In the genomic region with DNA sequence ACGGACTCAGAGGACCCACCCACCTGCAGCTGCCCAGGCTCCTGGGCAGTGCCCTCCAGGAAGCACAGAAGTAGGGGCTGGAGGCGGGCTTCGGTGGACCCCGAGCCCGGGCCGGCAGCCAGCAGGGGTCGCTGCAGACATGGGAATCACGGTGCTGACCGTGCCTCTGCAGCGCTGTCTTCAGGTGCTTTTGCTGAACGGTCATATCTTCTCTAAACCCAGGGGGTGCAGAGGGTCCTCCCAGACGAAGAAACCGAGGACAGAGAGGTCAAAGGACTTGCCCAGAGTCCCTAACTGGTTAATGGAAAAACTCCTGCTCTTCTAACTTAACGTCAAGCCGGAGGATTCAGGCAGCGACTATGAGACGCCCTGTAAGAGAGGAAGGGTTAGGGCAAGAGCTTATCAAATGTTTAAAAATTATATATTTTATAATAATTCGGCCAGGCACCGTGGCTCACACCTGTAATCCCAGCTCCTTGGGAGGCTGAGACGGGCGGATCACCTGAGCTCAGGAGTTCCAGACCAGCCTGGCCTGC, we compare ENCODE assay signal across 1 cellular context.
A peak's percentile ranks its signal among the peaks of the same experiment; 100 is the strongest.
TF ChIP-seq lines count a peak whose summit lies in the region.

No MANE protein-coding gene starts in this region.

TF ChIP-seq in HepG2, 621 proteins besides CTCF, POLR2A, EP300 and RAD21:
- TF ChIP-seq EHMT2 (IDR thresholded peaks at IDR 0.05; ENCODE audit: borderline replicate concordance, low read depth, low read length) (peak; percentile 44; the same call in 1 of the 2 replicates), ZNF816 (CRISPR knock-in tag; IDR thresholded peaks at IDR 0.05; ENCODE audit: borderline replicate concordance) (no peak), ZNF672 (CRISPR knock-in tag; IDR thresholded peaks at IDR 0.05) (no peak), PPARG (CRISPR knock-in tag; conservative IDR thresholded peaks at IDR 0.05) (0 out of 2 replicates have a peak, but pooled peaks have one; percentile 11), ZMYM4 (CRISPR knock-in tag; IDR thresholded peaks at IDR 0.05) (0 out of 2 replicates have a peak, but pooled peaks have one; percentile 31), RCOR2 (CRISPR knock-in tag; IDR thresholded peaks at IDR 0.05) (no peak), TCF7L2 (IDR thresholded peaks at IDR 0.05; ENCODE audit: low read depth, low read length) (no peak), STAG1 (CRISPR knock-in tag; IDR thresholded peaks at IDR 0.05) (peak; percentile 70), ZNF598 (CRISPR knock-in tag; IDR thresholded peaks at IDR 0.05; ENCODE audit: borderline replicate concordance) (no peak), ZNF496 (CRISPR knock-in tag; IDR thresholded peaks at IDR 0.05; ENCODE audit: insufficient replicate concordance) (no peak), MEIS2 (CRISPR knock-in tag; IDR thresholded peaks at IDR 0.05) (no peak), ZBTB38 (CRISPR knock-in tag; IDR thresholded peaks at IDR 0.05) (no peak), ZNF253 (CRISPR knock-in tag; IDR thresholded peaks at IDR 0.05; ENCODE audit: borderline replicate concordance) (no peak), ZNF329 (CRISPR knock-in tag; IDR thresholded peaks at IDR 0.05; ENCODE audit: low read depth) (no peak), HNRNPL (IDR thresholded peaks at IDR 0.05; ENCODE audit: low read depth, low read length) (peak; percentile 79), JUN (CRISPR knock-in tag; IDR thresholded peaks at IDR 0.05) (no peak), CBX5 (CRISPR knock-in tag; IDR thresholded peaks at IDR 0.05; ENCODE audit: borderline replicate concordance) (0 out of 2 replicates have a peak, but pooled peaks have one; percentile 24), FLYWCH1 (CRISPR knock-in tag; IDR thresholded peaks at IDR 0.05) (no peak), ZNF644 (CRISPR knock-in tag; IDR thresholded peaks at IDR 0.05; ENCODE audit: low read depth) (peak; percentile 64), SALL1 (CRISPR knock-in tag; IDR thresholded peaks at IDR 0.05) (0 out of 2 replicates have a peak, but pooled peaks have one; percentile 37), ZBTB7B (CRISPR knock-in tag; IDR thresholded peaks at IDR 0.05) (peak; percentile 83), GATAD1 (CRISPR knock-in tag; IDR thresholded peaks at IDR 0.05) (no peak), ZNF232 (CRISPR knock-in tag; IDR thresholded peaks at IDR 0.05; ENCODE audit: borderline replicate concordance) (no peak), ZNF501 (CRISPR knock-in tag; IDR thresholded peaks at IDR 0.05) (no peak), ZNF30 (CRISPR knock-in tag; IDR thresholded peaks at IDR 0.05) (no peak), CHCHD3 (CRISPR knock-in tag; IDR thresholded peaks at IDR 0.05) (no peak), ZSCAN21 (CRISPR knock-in tag; IDR thresholded peaks at IDR 0.05; ENCODE audit: borderline replicate concordance) (no peak), HNRNPUL1 (IDR thresholded peaks at IDR 0.05; ENCODE audit: low read depth, low read length) (no peak), RFXAP (CRISPR knock-in tag; IDR thresholded peaks at IDR 0.05; ENCODE audit: borderline replicate concordance) (no peak), TSC22D2 (CRISPR knock-in tag; IDR thresholded peaks at IDR 0.05; ENCODE audit: borderline replicate concordance) (no peak), MEF2D (CRISPR knock-in tag; IDR thresholded peaks at IDR 0.05) (no peak), ZNF713 (CRISPR knock-in tag; IDR thresholded peaks at IDR 0.05) (no peak)
- TF ChIP-seq, protein P1, sequence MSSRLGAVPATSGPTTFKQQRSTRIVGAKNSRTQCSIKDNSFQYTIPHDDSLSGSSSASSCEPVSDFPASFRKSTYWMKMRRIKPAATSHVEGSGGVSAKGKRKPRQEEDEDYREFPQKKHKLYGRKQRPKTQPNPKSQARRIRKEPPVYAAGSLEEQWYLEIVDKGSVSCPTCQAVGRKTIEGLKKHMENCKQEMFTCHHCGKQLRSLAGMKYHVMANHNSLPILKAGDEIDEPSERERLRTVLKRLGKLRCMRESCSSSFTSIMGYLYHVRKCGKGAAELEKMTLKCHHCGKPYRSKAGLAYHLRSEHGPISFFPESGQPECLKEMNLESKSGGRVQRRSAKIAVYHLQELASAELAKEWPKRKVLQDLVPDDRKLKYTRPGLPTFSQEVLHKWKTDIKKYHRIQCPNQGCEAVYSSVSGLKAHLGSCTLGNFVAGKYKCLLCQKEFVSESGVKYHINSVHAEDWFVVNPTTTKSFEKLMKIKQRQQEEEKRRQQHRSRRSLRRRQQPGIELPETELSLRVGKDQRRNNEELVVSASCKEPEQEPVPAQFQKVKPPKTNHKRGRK (CRISPR knock-in tag; IDR thresholded peaks at IDR 0.05), result no peak
- TF ChIP-seq, protein P2, sequence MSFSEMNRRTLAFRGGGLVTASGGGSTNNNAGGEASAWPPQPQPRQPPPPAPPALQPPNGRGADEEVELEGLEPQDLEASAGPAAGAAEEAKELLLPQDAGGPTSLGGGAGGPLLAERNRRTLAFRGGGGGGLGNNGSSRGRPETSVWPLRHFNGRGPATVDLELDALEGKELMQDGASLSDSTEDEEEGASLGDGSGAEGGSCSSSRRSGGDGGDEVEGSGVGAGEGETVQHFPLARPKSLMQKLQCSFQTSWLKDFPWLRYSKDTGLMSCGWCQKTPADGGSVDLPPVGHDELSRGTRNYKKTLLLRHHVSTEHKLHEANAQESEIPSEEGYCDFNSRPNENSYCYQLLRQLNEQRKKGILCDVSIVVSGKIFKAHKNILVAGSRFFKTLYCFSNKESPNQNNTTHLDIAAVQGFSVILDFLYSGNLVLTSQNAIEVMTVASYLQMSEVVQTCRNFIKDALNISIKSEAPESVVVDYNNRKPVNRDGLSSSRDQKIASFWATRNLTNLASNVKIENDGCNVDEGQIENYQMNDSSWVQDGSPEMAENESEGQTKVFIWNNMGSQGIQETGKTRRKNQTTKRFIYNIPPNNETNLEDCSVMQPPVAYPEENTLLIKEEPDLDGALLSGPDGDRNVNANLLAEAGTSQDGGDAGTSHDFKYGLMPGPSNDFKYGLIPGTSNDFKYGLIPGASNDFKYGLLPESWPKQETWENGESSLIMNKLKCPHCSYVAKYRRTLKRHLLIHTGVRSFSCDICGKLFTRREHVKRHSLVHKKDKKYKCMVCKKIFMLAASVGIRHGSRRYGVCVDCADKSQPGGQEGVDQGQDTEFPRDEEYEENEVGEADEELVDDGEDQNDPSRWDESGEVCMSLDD (CRISPR knock-in tag; IDR thresholded peaks at IDR 0.05; ENCODE audit: borderline replicate concordance), result no peak
- TF ChIP-seq, protein P3, sequence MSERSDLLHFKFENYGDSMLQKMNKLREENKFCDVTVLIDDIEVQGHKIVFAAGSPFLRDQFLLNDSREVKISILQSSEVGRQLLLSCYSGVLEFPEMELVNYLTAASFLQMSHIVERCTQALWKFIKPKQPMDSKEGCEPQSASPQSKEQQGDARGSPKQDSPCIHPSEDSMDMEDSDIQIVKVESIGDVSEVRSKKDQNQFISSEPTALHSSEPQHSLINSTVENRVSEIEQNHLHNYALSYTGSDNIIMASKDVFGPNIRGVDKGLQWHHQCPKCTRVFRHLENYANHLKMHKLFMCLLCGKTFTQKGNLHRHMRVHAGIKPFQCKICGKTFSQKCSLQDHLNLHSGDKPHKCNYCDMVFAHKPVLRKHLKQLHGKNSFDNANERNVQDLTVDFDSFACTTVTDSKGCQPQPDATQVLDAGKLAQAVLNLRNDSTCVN (CRISPR knock-in tag; IDR thresholded peaks at IDR 0.05; ENCODE audit: borderline replicate concordance), result no peak
- TF ChIP-seq, protein P4, sequence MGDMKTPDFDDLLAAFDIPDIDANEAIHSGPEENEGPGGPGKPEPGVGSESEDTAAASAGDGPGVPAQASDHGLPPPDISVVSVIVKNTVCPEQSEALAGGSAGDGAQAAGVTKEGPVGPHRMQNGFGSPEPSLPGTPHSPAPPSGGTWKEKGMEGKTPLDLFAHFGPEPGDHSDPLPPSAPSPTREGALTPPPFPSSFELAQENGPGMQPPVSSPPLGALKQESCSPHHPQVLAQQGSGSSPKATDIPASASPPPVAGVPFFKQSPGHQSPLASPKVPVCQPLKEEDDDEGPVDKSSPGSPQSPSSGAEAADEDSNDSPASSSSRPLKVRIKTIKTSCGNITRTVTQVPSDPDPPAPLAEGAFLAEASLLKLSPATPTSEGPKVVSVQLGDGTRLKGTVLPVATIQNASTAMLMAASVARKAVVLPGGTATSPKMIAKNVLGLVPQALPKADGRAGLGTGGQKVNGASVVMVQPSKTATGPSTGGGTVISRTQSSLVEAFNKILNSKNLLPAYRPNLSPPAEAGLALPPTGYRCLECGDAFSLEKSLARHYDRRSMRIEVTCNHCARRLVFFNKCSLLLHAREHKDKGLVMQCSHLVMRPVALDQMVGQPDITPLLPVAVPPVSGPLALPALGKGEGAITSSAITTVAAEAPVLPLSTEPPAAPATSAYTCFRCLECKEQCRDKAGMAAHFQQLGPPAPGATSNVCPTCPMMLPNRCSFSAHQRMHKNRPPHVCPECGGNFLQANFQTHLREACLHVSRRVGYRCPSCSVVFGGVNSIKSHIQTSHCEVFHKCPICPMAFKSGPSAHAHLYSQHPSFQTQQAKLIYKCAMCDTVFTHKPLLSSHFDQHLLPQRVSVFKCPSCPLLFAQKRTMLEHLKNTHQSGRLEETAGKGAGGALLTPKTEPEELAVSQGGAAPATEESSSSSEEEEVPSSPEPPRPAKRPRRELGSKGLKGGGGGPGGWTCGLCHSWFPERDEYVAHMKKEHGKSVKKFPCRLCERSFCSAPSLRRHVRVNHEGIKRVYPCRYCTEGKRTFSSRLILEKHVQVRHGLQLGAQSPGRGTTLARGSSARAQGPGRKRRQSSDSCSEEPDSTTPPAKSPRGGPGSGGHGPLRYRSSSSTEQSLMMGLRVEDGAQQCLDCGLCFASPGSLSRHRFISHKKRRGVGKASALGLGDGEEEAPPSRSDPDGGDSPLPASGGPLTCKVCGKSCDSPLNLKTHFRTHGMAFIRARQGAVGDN (CRISPR knock-in tag; IDR thresholded peaks at IDR 0.05), result peak; percentile 39
- TF ChIP-seq, protein P5, sequence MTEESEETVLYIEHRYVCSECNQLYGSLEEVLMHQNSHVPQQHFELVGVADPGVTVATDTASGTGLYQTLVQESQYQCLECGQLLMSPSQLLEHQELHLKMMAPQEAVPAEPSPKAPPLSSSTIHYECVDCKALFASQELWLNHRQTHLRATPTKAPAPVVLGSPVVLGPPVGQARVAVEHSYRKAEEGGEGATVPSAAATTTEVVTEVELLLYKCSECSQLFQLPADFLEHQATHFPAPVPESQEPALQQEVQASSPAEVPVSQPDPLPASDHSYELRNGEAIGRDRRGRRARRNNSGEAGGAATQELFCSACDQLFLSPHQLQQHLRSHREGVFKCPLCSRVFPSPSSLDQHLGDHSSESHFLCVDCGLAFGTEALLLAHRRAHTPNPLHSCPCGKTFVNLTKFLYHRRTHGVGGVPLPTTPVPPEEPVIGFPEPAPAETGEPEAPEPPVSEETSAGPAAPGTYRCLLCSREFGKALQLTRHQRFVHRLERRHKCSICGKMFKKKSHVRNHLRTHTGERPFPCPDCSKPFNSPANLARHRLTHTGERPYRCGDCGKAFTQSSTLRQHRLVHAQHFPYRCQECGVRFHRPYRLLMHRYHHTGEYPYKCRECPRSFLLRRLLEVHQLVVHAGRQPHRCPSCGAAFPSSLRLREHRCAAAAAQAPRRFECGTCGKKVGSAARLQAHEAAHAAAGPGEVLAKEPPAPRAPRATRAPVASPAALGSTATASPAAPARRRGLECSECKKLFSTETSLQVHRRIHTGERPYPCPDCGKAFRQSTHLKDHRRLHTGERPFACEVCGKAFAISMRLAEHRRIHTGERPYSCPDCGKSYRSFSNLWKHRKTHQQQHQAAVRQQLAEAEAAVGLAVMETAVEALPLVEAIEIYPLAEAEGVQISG (CRISPR knock-in tag; IDR thresholded peaks at IDR 0.05), result peak; percentile 32; the same call in 1 of the 2 replicates
- TF ChIP-seq, protein P6, sequence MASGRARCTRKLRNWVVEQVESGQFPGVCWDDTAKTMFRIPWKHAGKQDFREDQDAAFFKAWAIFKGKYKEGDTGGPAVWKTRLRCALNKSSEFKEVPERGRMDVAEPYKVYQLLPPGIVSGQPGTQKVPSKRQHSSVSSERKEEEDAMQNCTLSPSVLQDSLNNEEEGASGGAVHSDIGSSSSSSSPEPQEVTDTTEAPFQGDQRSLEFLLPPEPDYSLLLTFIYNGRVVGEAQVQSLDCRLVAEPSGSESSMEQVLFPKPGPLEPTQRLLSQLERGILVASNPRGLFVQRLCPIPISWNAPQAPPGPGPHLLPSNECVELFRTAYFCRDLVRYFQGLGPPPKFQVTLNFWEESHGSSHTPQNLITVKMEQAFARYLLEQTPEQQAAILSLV (CRISPR knock-in tag; IDR thresholded peaks at IDR 0.05; ENCODE audit: borderline replicate concordance), result no peak
- TF ChIP-seq, protein P7, sequence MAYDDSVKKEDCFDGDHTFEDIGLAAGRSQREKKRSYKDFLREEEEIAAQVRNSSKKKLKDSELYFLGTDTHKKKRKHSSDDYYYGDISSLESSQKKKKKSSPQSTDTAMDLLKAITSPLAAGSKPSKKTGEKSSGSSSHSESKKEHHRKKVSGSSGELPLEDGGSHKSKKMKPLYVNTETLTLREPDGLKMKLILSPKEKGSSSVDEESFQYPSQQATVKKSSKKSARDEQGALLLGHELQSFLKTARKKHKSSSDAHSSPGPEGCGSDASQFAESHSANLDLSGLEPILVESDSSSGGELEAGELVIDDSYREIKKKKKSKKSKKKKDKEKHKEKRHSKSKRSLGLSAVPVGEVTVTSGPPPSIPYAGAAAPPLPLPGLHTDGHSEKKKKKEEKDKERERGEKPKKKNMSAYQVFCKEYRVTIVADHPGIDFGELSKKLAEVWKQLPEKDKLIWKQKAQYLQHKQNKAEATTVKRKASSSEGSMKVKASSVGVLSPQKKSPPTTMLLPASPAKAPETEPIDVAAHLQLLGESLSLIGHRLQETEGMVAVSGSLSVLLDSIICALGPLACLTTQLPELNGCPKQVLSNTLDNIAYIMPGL (CRISPR knock-in tag; IDR thresholded peaks at IDR 0.05; ENCODE audit: borderline replicate concordance in 1 of 2, low read depth in 1 of 2), result 0 out of 4 replicates have a peak, but pooled peaks of 1 of the 2 experiments have one; percentile 41
- TF ChIP-seq, protein P8, sequence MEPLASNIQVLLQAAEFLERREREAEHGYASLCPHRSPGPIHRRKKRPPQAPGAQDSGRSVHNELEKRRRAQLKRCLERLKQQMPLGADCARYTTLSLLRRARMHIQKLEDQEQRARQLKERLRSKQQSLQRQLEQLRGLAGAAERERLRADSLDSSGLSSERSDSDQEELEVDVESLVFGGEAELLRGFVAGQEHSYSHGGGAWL (CRISPR knock-in tag; IDR thresholded peaks at IDR 0.05), result no peak
TF ChIP-seq in HepG2: peak in this region for 12.
